ENCODE assay signal across 1 cellular context in the genomic region with DNA sequence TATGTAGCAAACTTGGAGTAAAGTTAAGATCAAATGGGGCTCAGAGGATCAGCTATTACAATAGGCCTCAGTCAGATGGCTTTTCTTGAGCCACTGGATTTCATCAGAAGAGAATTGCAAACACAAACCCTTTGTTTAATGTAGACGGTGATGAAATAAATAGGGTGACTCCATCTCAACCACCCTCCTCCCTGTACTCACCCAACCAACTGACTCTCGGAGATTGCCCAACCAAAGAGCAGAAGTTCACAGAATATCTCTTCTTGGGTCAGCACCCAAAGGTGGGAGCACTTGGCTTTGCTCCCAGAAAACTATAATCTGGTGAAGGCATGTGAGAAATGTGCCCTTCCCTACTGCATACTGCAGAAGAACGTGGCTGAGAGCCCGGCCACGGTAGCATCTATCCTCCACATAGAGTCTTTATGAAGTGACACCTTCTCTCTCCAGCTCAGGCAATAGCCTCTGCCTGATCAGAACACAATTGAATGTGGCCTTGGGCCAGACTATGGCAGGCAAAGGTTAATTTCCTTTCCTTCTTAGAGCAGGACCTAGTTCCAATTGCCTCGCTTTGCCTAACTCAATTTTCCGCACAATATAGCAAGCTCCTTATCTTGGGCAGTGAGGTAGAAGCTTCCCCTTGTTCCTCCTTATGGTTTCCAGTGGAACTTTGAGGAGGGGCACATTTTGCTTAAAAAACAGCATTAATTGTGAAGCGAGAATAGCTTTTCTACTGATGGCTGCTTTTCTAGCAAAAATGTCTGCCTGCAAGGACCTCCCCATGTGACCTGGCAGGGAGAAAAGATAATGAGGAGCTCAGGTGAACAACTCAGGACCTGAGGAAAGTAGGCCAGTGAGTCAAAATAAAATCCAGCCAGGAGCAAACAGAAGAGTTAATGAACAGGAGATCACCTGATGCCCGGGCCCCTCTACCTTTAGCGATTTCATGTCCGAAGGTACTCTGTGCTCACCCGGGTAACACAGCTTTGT.
TF ChIP-seq lines count a peak whose summit lies in the region.

No MANE protein-coding gene starts in this region.

TF ChIP-seq in K562, 482 proteins besides CTCF, POLR2A, EP300 and RAD21 (continued from another document and continues in another):
- TF ChIP-seq, protein P1, sequence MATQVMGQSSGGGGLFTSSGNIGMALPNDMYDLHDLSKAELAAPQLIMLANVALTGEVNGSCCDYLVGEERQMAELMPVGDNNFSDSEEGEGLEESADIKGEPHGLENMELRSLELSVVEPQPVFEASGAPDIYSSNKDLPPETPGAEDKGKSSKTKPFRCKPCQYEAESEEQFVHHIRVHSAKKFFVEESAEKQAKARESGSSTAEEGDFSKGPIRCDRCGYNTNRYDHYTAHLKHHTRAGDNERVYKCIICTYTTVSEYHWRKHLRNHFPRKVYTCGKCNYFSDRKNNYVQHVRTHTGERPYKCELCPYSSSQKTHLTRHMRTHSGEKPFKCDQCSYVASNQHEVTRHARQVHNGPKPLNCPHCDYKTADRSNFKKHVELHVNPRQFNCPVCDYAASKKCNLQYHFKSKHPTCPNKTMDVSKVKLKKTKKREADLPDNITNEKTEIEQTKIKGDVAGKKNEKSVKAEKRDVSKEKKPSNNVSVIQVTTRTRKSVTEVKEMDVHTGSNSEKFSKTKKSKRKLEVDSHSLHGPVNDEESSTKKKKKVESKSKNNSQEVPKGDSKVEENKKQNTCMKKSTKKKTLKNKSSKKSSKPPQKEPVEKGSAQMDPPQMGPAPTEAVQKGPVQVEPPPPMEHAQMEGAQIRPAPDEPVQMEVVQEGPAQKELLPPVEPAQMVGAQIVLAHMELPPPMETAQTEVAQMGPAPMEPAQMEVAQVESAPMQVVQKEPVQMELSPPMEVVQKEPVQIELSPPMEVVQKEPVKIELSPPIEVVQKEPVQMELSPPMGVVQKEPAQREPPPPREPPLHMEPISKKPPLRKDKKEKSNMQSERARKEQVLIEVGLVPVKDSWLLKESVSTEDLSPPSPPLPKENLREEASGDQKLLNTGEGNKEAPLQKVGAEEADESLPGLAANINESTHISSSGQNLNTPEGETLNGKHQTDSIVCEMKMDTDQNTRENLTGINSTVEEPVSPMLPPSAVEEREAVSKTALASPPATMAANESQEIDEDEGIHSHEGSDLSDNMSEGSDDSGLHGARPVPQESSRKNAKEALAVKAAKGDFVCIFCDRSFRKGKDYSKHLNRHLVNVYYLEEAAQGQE (CRISPR knock-in tag; IDR thresholded peaks at IDR 0.05; ENCODE audit: low read depth), result no peak
- TF ChIP-seq, protein P2, sequence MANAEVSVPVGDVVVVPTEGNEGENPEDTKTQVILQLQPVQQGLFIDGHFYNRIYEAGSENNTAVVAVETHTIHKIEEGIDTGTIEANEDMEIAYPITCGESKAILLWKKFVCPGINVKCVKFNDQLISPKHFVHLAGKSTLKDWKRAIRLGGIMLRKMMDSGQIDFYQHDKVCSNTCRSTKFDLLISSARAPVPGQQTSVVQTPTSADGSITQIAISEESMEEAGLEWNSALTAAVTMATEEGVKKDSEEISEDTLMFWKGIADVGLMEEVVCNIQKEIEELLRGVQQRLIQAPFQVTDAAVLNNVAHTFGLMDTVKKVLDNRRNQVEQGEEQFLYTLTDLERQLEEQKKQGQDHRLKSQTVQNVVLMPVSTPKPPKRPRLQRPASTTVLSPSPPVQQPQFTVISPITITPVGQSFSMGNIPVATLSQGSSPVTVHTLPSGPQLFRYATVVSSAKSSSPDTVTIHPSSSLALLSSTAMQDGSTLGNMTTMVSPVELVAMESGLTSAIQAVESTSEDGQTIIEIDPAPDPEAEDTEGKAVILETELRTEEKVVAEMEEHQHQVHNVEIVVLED (CRISPR knock-in tag; IDR thresholded peaks at IDR 0.05), result no peak
- peak; percentile 77 for TF ChIP-seq ZNF766 (CRISPR knock-in tag; conservative IDR thresholded peaks at IDR 0.05)
- TF ChIP-seq SRSF1 (IDR thresholded peaks at IDR 0.05; ENCODE audit: low read depth, low read length), result no peak
- 0 out of 2 replicates have a peak, but pooled peaks have one; percentile 45 for TF ChIP-seq EHMT2 (IDR thresholded peaks at IDR 0.05)
- TF ChIP-seq KAT8 (IDR thresholded peaks at IDR 0.05; ENCODE audit: low read depth), result no peak
- 0 out of 2 replicates have a peak, but pooled peaks have one; percentile 35 for TF ChIP-seq ETV5 (CRISPR knock-in tag; IDR thresholded peaks at IDR 0.05; ENCODE audit: low read depth)
- TF ChIP-seq, protein P3, sequence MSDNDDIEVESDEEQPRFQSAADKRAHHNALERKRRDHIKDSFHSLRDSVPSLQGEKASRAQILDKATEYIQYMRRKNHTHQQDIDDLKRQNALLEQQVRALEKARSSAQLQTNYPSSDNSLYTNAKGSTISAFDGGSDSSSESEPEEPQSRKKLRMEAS (CRISPR knock-in tag; IDR thresholded peaks at IDR 0.05), result peak; percentile 37; the same call in 1 of the 2 replicates
- TF ChIP-seq OTX1 (CRISPR knock-in tag; IDR thresholded peaks at IDR 0.05), result no peak
- no peak for TF ChIP-seq HNRNPLL (IDR thresholded peaks at IDR 0.05; ENCODE audit: low read depth, low read length, poor library complexity, severe bottlenecking)
- no peak for TF ChIP-seq POLR2H (tag; IDR thresholded peaks at IDR 0.05; ENCODE audit: low read depth)
- TF ChIP-seq ATF1 (CRISPR knock-in tag; IDR thresholded peaks at IDR 0.05), result no peak
- TF ChIP-seq ATF1 (tag; IDR thresholded peaks at IDR 0.05), result 0 out of 2 replicates have a peak, but pooled peaks have one; percentile 13
- TF ChIP-seq ZFP30 (CRISPR knock-in tag; IDR thresholded peaks at IDR 0.05; ENCODE audit: borderline replicate concordance), result no peak
- peak; percentile 89 for TF ChIP-seq CEBPG (CRISPR knock-in tag; IDR thresholded peaks at IDR 0.05)
- peak; percentile 98 to 99 for TF ChIP-seq CEBPG (tag; conservative IDR thresholded peaks at IDR 0.05 in 1 of 2, IDR thresholded peaks at IDR 0.05 in 1 of 2)
- no peak; a peak in 2 of 4 replicates for TF ChIP-seq MAZ (CRISPR knock-in tag; conservative IDR thresholded peaks at IDR 0.05 in 1 of 2, IDR thresholded peaks at IDR 0.05 in 1 of 2)
- TF ChIP-seq, protein P4, sequence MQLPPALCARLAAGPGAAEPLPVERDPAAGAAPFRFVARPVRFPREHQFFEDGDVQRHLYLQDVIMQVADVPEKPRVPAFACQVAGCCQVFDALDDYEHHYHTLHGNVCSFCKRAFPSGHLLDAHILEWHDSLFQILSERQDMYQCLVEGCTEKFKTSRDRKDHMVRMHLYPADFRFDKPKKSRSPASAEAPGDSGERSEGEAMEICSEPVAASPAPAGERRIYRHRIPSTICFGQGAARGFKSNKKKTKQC (CRISPR knock-in tag; IDR thresholded peaks at IDR 0.05), result no peak
- no peak for TF ChIP-seq ZSCAN32 (CRISPR knock-in tag; IDR thresholded peaks at IDR 0.05)
- TF ChIP-seq NELFE (IDR thresholded peaks at IDR 0.05; ENCODE audit: insufficient read depth, insufficient read length), result no peak
- no peak for TF ChIP-seq PHF8 (IDR thresholded peaks at IDR 0.05; ENCODE audit: borderline replicate concordance, low read length)
- no peak for TF ChIP-seq KLF1 (tag; IDR thresholded peaks at IDR 0.05)
- TF ChIP-seq ZFPM2 (CRISPR knock-in tag; IDR thresholded peaks at IDR 0.05), result no peak
- TF ChIP-seq, protein P5, sequence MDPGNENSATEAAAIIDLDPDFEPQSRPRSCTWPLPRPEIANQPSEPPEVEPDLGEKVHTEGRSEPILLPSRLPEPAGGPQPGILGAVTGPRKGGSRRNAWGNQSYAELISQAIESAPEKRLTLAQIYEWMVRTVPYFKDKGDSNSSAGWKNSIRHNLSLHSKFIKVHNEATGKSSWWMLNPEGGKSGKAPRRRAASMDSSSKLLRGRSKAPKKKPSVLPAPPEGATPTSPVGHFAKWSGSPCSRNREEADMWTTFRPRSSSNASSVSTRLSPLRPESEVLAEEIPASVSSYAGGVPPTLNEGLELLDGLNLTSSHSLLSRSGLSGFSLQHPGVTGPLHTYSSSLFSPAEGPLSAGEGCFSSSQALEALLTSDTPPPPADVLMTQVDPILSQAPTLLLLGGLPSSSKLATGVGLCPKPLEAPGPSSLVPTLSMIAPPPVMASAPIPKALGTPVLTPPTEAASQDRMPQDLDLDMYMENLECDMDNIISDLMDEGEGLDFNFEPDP (CRISPR knock-in tag; IDR thresholded peaks at IDR 0.05), result no peak
- TF ChIP-seq MYC (IDR thresholded peaks at IDR 0.05; ENCODE audit: low read depth, low read length), result peak; percentile 58; the same call in 1 of the 2 replicates
- TF ChIP-seq MYC (CRISPR knock-in tag; IDR thresholded peaks at IDR 0.05; ENCODE audit: borderline replicate concordance, low read depth), result no peak
- TF ChIP-seq ZNF124 (CRISPR knock-in tag; IDR thresholded peaks at IDR 0.05), result no peak
- no peak for TF ChIP-seq MIER1 (IDR thresholded peaks at IDR 0.05; ENCODE audit: low read depth)
- TF ChIP-seq RFX1 (IDR thresholded peaks at IDR 0.05), result no peak
- TF ChIP-seq SPI1 (IDR thresholded peaks at IDR 0.05; ENCODE audit: borderline replicate concordance, low read depth, low read length), result peak; percentile 22; the same call in 1 of the 2 replicates
- no peak for TF ChIP-seq BRF1 (IDR thresholded peaks at IDR 0.05; ENCODE audit: borderline replicate concordance, extremely low read depth, insufficient read length)
- no peak for TF ChIP-seq ZNF133 (CRISPR knock-in tag; IDR thresholded peaks at IDR 0.05)
- TF ChIP-seq SMAD4 (CRISPR knock-in tag; conservative IDR thresholded peaks at IDR 0.05), result peak; percentile 32; the same call in 1 of the 2 replicates
- no peak for TF ChIP-seq MAFK (IDR thresholded peaks at IDR 0.05; ENCODE audit: low read length)
- no peak for TF ChIP-seq CHD4 (IDR thresholded peaks at IDR 0.05; ENCODE audit: insufficient read depth, insufficient replicate concordance, low read depth, low read length, poor library complexity, severe bottlenecking)
- TF ChIP-seq, protein P6, sequence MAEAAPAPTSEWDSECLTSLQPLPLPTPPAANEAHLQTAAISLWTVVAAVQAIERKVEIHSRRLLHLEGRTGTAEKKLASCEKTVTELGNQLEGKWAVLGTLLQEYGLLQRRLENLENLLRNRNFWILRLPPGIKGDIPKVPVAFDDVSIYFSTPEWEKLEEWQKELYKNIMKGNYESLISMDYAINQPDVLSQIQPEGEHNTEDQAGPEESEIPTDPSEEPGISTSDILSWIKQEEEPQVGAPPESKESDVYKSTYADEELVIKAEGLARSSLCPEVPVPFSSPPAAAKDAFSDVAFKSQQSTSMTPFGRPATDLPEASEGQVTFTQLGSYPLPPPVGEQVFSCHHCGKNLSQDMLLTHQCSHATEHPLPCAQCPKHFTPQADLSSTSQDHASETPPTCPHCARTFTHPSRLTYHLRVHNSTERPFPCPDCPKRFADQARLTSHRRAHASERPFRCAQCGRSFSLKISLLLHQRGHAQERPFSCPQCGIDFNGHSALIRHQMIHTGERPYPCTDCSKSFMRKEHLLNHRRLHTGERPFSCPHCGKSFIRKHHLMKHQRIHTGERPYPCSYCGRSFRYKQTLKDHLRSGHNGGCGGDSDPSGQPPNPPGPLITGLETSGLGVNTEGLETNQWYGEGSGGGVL (CRISPR knock-in tag; IDR thresholded peaks at IDR 0.05), result no peak
- TF ChIP-seq, protein P7, sequence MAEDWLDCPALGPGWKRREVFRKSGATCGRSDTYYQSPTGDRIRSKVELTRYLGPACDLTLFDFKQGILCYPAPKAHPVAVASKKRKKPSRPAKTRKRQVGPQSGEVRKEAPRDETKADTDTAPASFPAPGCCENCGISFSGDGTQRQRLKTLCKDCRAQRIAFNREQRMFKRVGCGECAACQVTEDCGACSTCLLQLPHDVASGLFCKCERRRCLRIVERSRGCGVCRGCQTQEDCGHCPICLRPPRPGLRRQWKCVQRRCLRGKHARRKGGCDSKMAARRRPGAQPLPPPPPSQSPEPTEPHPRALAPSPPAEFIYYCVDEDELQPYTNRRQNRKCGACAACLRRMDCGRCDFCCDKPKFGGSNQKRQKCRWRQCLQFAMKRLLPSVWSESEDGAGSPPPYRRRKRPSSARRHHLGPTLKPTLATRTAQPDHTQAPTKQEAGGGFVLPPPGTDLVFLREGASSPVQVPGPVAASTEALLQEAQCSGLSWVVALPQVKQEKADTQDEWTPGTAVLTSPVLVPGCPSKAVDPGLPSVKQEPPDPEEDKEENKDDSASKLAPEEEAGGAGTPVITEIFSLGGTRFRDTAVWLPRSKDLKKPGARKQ (CRISPR knock-in tag; IDR thresholded peaks at IDR 0.05), result 0 out of 2 replicates have a peak, but pooled peaks have one; percentile 72
- TF ChIP-seq ZNF77 (CRISPR knock-in tag; IDR thresholded peaks at IDR 0.05), result no peak
- TF ChIP-seq NR4A1 (CRISPR knock-in tag; IDR thresholded peaks at IDR 0.05), result no peak
- TF ChIP-seq NR4A1 (tag; IDR thresholded peaks at IDR 0.05), result no peak
- TF ChIP-seq DPF2 (IDR thresholded peaks at IDR 0.05), result peak; percentile 79
- TF ChIP-seq XRCC3 (IDR thresholded peaks at IDR 0.05), result no peak
- no peak for TF ChIP-seq TBL1XR1 (IDR thresholded peaks at IDR 0.05; ENCODE audit: low read length in 2 of 2)
- TF ChIP-seq HNRNPH1 (optimal IDR thresholded peaks at IDR 0.05; ENCODE audit: low read depth, low read length), result no peak
- TF ChIP-seq ARID2 (IDR thresholded peaks at IDR 0.05), result no peak
- no peak for TF ChIP-seq EWSR1 (IDR thresholded peaks at IDR 0.05; ENCODE audit: borderline replicate concordance, low read depth, partially characterized antibody)
- TF ChIP-seq ZBTB1 (CRISPR knock-in tag; IDR thresholded peaks at IDR 0.05; ENCODE audit: borderline replicate concordance, low read depth), result no peak
- TF ChIP-seq NCOA1 (IDR thresholded peaks at IDR 0.05; ENCODE audit: low read depth), result no peak
- TF ChIP-seq, protein P8, sequence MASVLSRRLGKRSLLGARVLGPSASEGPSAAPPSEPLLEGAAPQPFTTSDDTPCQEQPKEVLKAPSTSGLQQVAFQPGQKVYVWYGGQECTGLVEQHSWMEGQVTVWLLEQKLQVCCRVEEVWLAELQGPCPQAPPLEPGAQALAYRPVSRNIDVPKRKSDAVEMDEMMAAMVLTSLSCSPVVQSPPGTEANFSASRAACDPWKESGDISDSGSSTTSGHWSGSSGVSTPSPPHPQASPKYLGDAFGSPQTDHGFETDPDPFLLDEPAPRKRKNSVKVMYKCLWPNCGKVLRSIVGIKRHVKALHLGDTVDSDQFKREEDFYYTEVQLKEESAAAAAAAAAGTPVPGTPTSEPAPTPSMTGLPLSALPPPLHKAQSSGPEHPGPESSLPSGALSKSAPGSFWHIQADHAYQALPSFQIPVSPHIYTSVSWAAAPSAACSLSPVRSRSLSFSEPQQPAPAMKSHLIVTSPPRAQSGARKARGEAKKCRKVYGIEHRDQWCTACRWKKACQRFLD (CRISPR knock-in tag; IDR thresholded peaks at IDR 0.05), result 0 out of 2 replicates have a peak, but pooled peaks have one; percentile 71
- TF ChIP-seq ELF1 (tag; IDR thresholded peaks at IDR 0.05), result no peak
